ENCODE assay signal across 2 cellular contexts in genomic region chr6:113377362-113377942, GRCh38.
TF ChIP-seq lines count a peak whose summit lies in the region.

No MANE protein-coding gene starts in this region.

TF ChIP-seq in SK-N-SH, 30 proteins besides CTCF, POLR2A, EP300 and RAD21 (continued from another document):
- no peak for TF ChIP-seq USF2 (IDR thresholded peaks at IDR 0.05; ENCODE audit: borderline replicate concordance, low read depth, low read length)
- no peak for TF ChIP-seq SMC3 (IDR thresholded peaks at IDR 0.05; ENCODE audit: low read depth, low read length)
- no peak for TF ChIP-seq PBX3 (IDR thresholded peaks at IDR 0.05)
- TF ChIP-seq FOXM1 (IDR thresholded peaks at IDR 0.05; ENCODE audit: low read depth): no peak
- TF ChIP-seq TEAD4 (IDR thresholded peaks at IDR 0.05; ENCODE audit: borderline replicate concordance, insufficient read depth): no peak

TF ChIP-seq in SK-N-SH treated with all-trans-retinoic acid at 6 μM for 48 hours, 23 proteins besides CTCF, POLR2A, EP300 and RAD21 (continued from another document):
- TF ChIP-seq PATZ1 (CRISPR knock-in tag; IDR thresholded peaks at IDR 0.05; ENCODE audit: borderline replicate concordance): no peak
